2 cellular contexts compared by ENCODE assay signal in genomic region chr6:28811873-28812272, GRCh38.
A peak's percentile ranks its signal among the peaks of the same experiment; 100 is the strongest.
TF ChIP-seq lines count a peak whose summit lies in the region.

No MANE protein-coding gene starts in this region.

TF ChIP-seq in HepG2, 621 proteins besides CTCF, POLR2A, EP300 and RAD21 (continued from another document and continues in another):
- TF ChIP-seq HMGXB4 (CRISPR knock-in tag; IDR thresholded peaks at IDR 0.05; ENCODE audit: borderline replicate concordance in 1 of 2, low read depth in 1 of 2) (peak; percentile 34 to 60; a peak in 1 of 4 replicates), KDM1A (CRISPR knock-in tag; IDR thresholded peaks at IDR 0.05) (no peak), GATA4 (IDR thresholded peaks at IDR 0.05; ENCODE audit: borderline replicate concordance, low read depth) (no peak), RBAK (CRISPR knock-in tag; IDR thresholded peaks at IDR 0.05) (no peak), MNT (IDR thresholded peaks at IDR 0.05) (no peak), ZNF281 (CRISPR knock-in tag; IDR thresholded peaks at IDR 0.05; ENCODE audit: borderline replicate concordance) (no peak), CBX2 (IDR thresholded peaks at IDR 0.05; ENCODE audit: low read depth, low read length) (no peak), CBX2 (CRISPR knock-in tag; IDR thresholded peaks at IDR 0.05; ENCODE audit: low read depth) (peak; percentile 76; the same call in 1 of the 2 replicates), ATF1 (CRISPR knock-in tag; IDR thresholded peaks at IDR 0.05) (0 out of 2 replicates have a peak, but pooled peaks have one; percentile 36), ZNF589 (CRISPR knock-in tag; conservative IDR thresholded peaks at IDR 0.05) (no peak), GTF3A (CRISPR knock-in tag; conservative IDR thresholded peaks at IDR 0.05) (no peak), ZNF24 (IDR thresholded peaks at IDR 0.05) (peak; percentile 91), TRAFD1 (CRISPR knock-in tag; IDR thresholded peaks at IDR 0.05; ENCODE audit: borderline replicate concordance) (no peak), ZNF317 (CRISPR knock-in tag; IDR thresholded peaks at IDR 0.05) (no peak), ZXDC (CRISPR knock-in tag; IDR thresholded peaks at IDR 0.05) (no peak)

TF ChIP-seq in K562, 482 proteins besides CTCF, POLR2A, EP300 and RAD21 (continued from another document and continues in another):
- TF ChIP-seq PATZ1 (CRISPR knock-in tag; IDR thresholded peaks at IDR 0.05; ENCODE audit: borderline replicate concordance) = no peak
- no peak for TF ChIP-seq PBX2 (CRISPR knock-in tag; IDR thresholded peaks at IDR 0.05; ENCODE audit: low read depth)
- TF ChIP-seq PBX2 (tag; conservative IDR thresholded peaks at IDR 0.05; ENCODE audit: low read depth) = no peak
- peak; percentile 98 for TF ChIP-seq TBP (optimal IDR thresholded peaks at IDR 0.05; ENCODE audit: low read depth, low read length)
- no peak for TF ChIP-seq ZFP36 (IDR thresholded peaks at IDR 0.05; ENCODE audit: low read depth, low read length, partially characterized antibody)
- no peak for TF ChIP-seq CBFA2T2 (conservative IDR thresholded peaks at IDR 0.05)
- no peak for TF ChIP-seq BCLAF1 (IDR thresholded peaks at IDR 0.05; ENCODE audit: borderline replicate concordance in 1 of 2, control insufficient read depth in 1 of 2, low read depth in 2 of 2, low read length in 1 of 2)
- no peak for TF ChIP-seq ZNF445 (CRISPR knock-in tag; IDR thresholded peaks at IDR 0.05; ENCODE audit: low read depth)
- no peak for TF ChIP-seq ZNF263 (CRISPR knock-in tag; IDR thresholded peaks at IDR 0.05; ENCODE audit: borderline replicate concordance)
- TF ChIP-seq L3MBTL2 (IDR thresholded peaks at IDR 0.05) = peak; percentile 84
- no peak for TF ChIP-seq ZNF740 (CRISPR knock-in tag; IDR thresholded peaks at IDR 0.05)
- no peak for TF ChIP-seq ZNF740 (tag; IDR thresholded peaks at IDR 0.05)
- TF ChIP-seq TRIM28 (IDR thresholded peaks at IDR 0.05) = 0 out of 2 replicates have a peak, but pooled peaks have one; percentile 22
- TF ChIP-seq XRCC3 (IDR thresholded peaks at IDR 0.05) = no peak
- no peak for TF ChIP-seq DLX4 (CRISPR knock-in tag; IDR thresholded peaks at IDR 0.05)
- peak; percentile 58; the same call in 1 of the 2 replicates for TF ChIP-seq HMGXB4 (CRISPR knock-in tag; IDR thresholded peaks at IDR 0.05)
- TF ChIP-seq ZNF354B (CRISPR knock-in tag; IDR thresholded peaks at IDR 0.05) = no peak
- no peak for TF ChIP-seq NFRKB (IDR thresholded peaks at IDR 0.05; ENCODE audit: low read depth)
- TF ChIP-seq CEBPG (CRISPR knock-in tag; IDR thresholded peaks at IDR 0.05) = no peak
- no peak for TF ChIP-seq CEBPG (tag; conservative IDR thresholded peaks at IDR 0.05 in 1 of 2, IDR thresholded peaks at IDR 0.05 in 1 of 2)
- TF ChIP-seq HCFC1 (IDR thresholded peaks at IDR 0.05; ENCODE audit: low read depth, low read length) = 0 out of 2 replicates have a peak, but pooled peaks have one; percentile 10
- TF ChIP-seq HES1 (IDR thresholded peaks at IDR 0.05; ENCODE audit: low read depth) = 0 out of 2 replicates have a peak, but pooled peaks have one; percentile 19
- peak; percentile 50; the same call in 1 of the 2 replicates for TF ChIP-seq C11orf30 (IDR thresholded peaks at IDR 0.05; ENCODE audit: low read depth)
- TF ChIP-seq ETS1 (conservative IDR thresholded peaks at IDR 0.05; ENCODE audit: control insufficient read depth, low read depth, low read length) = peak; percentile 74; the same call in 1 of the 2 replicates
- no peak for TF ChIP-seq HMBOX1 (IDR thresholded peaks at IDR 0.05)
- TF ChIP-seq ATF7 (IDR thresholded peaks at IDR 0.05) = peak; percentile 49; the same call in 1 of the 2 replicates
- TF ChIP-seq TEAD2 (tag; IDR thresholded peaks at IDR 0.05) = no peak
- TF ChIP-seq ZNF431 (CRISPR knock-in tag; IDR thresholded peaks at IDR 0.05) = no peak
- no peak for TF ChIP-seq SIRT6 (IDR thresholded peaks at IDR 0.05; ENCODE audit: low read depth, low read length)
- TF ChIP-seq MTA3 (IDR thresholded peaks at IDR 0.05; ENCODE audit: borderline replicate concordance) = 0 out of 2 replicates have a peak, but pooled peaks have one; percentile 22
- no peak for TF ChIP-seq ZNF449 (CRISPR knock-in tag; IDR thresholded peaks at IDR 0.05)
- no peak for TF ChIP-seq GTF2A2 (tag; IDR thresholded peaks at IDR 0.05)
- peak in 1 of 2 experiments; percentile 52; a peak in 1 of 3 replicates for TF ChIP-seq CBX3 (IDR thresholded peaks at IDR 0.05; ENCODE audit: borderline replicate concordance in 1 of 2, low read length in 2 of 2)
- no peak for TF ChIP-seq ZEB2 (IDR thresholded peaks at IDR 0.05)
- no peak for TF ChIP-seq CLOCK (CRISPR knock-in tag; IDR thresholded peaks at IDR 0.05; ENCODE audit: borderline replicate concordance)
